In genomic region chr6:138987643-138988468, GRCh38 we compare ENCODE assay signal across 8 cellular contexts. TPM values are rescaled to one million over a fixed set of nuclear protein-coding genes. Genes with fewer than 3 reads are reported as not detected.
DNase-seq lines count a peak whose midpoint lies in the region; TF ChIP-seq lines count a peak whose summit lies in the region.

Gene REPS1, minus strand, starts transcription at chr6:138988253. Its CDS starts 571 bp downstream, at chr6:138987682.

- peak within 1 kb of the TSS; percentile 79 to 86 for H3K9ac ChIP-seq in stomach smooth muscle (ENCODE audit: low read length in 2 of 2)

- H3K36me3 Mint-ChIP-seq in neural crest cell (ENCODE audit: low read depth): no peaks in the 10 kb centered on the region

- peak within 1 kb of the TSS; percentile 90 for H3K4me3 Mint-ChIP-seq in neural crest cell

- H3K27me3 Mint-ChIP-seq in neural crest cell (ENCODE audit: low read depth): no peaks in the 10 kb centered on the region

- no peaks in the 10 kb centered on the region for H3K9me3 ChIP-seq in stomach smooth muscle (ENCODE audit: control insufficient read depth in 2 of 2, low read length in 2 of 2)

- H3K27ac ChIP-seq in stomach smooth muscle (ENCODE audit: low read length): peak within 1 kb of the TSS; percentile 58

- no peaks in the 10 kb centered on the region for H3K27me3 ChIP-seq in stomach smooth muscle (ENCODE audit: control insufficient read depth in 1 of 2, insufficient read depth in 2 of 2, low read length in 2 of 2)

- H3K36me3 ChIP-seq in stomach smooth muscle (ENCODE audit: control insufficient read depth in 2 of 2, insufficient read depth in 2 of 2, low read length in 2 of 2): no peaks in the 10 kb centered on the region

- H3K4me1 ChIP-seq in stomach smooth muscle (ENCODE audit: control insufficient read depth, insufficient read depth, low read length): peaks cover 13% of the 10 kb centered on the region

- peak within 1 kb of the TSS; percentile 95 for H3K27ac Mint-ChIP-seq in neural crest cell (ENCODE audit: unreplicated experiment)

- peak within 1 kb of the TSS; percentile 77 for H3K4me3 ChIP-seq in LNCaP clone FGC (ENCODE audit: low read depth, low read length)
- H3K4me3 ChIP-seq in fibroblast of villous mesenchyme (ENCODE audit: low read depth, low read length): peak within 1 kb of the TSS; percentile 81
- peak within 1 kb of the TSS; percentile 67 to 89 for H3K4me3 ChIP-seq in stomach smooth muscle (ENCODE audit: low read length in 2 of 2)

- in situ Hi-C loops in G401 (cut with HindIII; ENCODE audit: low sequenced_read_pairs): no loop called here

- peak; percentile 88 for TF ChIP-seq CTCF in LNCaP clone FGC (IDR thresholded peaks at IDR 0.05; ENCODE audit: control insufficient read depth, extremely low read depth, insufficient read depth)
- TF ChIP-seq CTCF in fibroblast of villous mesenchyme (IDR thresholded peaks at IDR 0.05; ENCODE audit: insufficient read depth, low read depth, low read length): peak; percentile 82
- TF ChIP-seq CTCF in neural crest cell (conservative IDR thresholded peaks at IDR 0.05): peak; percentile 100

- peaks cover 23% of the 10 kb centered on the region for H3K4me1 Mint-ChIP-seq in neural crest cell

- DNase-seq in G401 (ENCODE audit: low spot score) (peak; percentile 85), GOT3 (lab: John Stamatoyannopoulos, UW) (peak; percentile 82), LNCaP clone FGC (ENCODE audit: low read depth) (peak; percentile 50), SIG-M5 (lab: John Stamatoyannopoulos, UW) (peak; percentile 19), activated gamma-delta T cell (lab: John Stamatoyannopoulos, UW) (peak; percentile 84), fibroblast of villous mesenchyme (ENCODE audit: low read depth) (peak; percentile 88), neural crest cell (ENCODE audit: low read depth, low spot score) (peak; percentile 97)

- H3K9me3 Mint-ChIP-seq in neural crest cell: no peaks in the 10 kb centered on the region

RNA-seq across cellular contexts. Expression of gene REPS1, which starts in this region (rescaled TPM):
- total RNA-seq in G401 (2014; rRNA removed; shearing (Covaris generic)): 38.8 and 46.0 TPM in 2 replicates
- total RNA-seq in fibroblast of villous mesenchyme (27.4 and 43.2 TPM in 2 replicates), neural crest cell (56.5 and 61.1 TPM in 2 replicates)

Comparison
In these comparisons a context has a peak if more than half of its experiments do, and no peak if none do; other contexts are left out.
1. Peak in every context shown above with its lines: DNase-seq, H3K4me3 ChIP-seq and H3K27ac ChIP-seq.
2. DNase-seq: peak in every context shown above with its lines; median percentile 97 in neural crest cell; 88 in fibroblast of villous mesenchyme; 85 in G401; 84 in activated gamma-delta T cell; 82 in GOT3; 50 in LNCaP clone FGC; 19 in SIG-M5.